In the genomic region with DNA sequence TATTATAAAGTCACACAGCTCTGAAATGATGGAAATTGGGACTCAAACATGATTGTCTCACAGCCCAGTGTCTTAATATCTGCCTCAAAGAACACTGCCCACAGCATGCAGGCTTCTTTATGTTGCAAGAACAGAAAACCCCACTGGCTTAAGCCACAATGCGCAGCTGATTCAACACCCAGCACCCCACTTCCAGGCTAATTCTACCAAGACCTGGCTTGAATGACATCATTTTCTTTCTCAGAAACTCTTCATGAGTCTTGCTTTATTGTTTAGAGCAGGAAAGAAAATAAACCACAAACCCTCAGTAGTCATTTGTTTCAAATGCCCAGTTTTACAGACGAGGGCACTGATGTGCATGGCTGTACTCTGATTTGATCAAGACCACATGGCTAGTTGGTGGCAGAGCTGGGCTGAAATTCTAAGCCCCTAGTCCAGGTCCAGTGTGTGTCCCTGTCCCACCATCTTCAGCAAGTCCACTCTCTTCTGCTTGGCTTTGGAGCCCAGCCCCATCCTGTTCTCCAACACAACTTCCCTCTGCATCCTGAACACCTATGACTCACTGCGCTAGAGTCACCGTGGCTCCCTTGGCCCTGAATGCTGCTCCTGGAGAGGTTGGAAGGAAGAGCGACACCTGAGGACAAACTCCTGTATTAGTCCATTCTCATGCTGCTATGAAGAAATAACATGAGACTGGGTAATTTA, we compare ENCODE assay signal across 9 cellular contexts. TPM values are rescaled to one million over a fixed set of nuclear protein-coding genes. Genes with fewer than 3 reads are reported as not detected.
A peak's percentile ranks its signal among the peaks of the same experiment; 100 is the strongest.
DNase-seq lines count a peak whose midpoint lies in the region; FAIRE-seq and TF ChIP-seq lines count a peak whose summit lies in the region.
"Had no signal": no experiment of that assay in that cellular context is flagged by ENCODE, and none has a peak within 500 bp of the region (broad histone marks: within the 10 kb centered on the region; RNA-seq: fewer than 3 reads in every experiment).

No MANE protein-coding gene starts in this region.

- H3K36me3 ChIP-seq in neural progenitor cell = no peaks in the 10 kb centered on the region

- no peak overlapping the region for H3K27ac ChIP-seq in neural progenitor cell

- H3K4me1 ChIP-seq in neural progenitor cell = peaks cover 57% of the 10 kb centered on the region

- H3K4me3 Mint-ChIP-seq in neural progenitor cell = no peak overlapping the region

- TF ChIP-seq CTCF in choroid plexus epithelial cell (conservative IDR thresholded peaks at IDR 0.05; ENCODE audit: low read depth, low read length) = peak; percentile 27
- TF ChIP-seq CTCF in neural progenitor cell (IDR thresholded peaks at IDR 0.05) = no peak

- no peak overlapping the region for H3K4me3 ChIP-seq in choroid plexus epithelial cell (ENCODE audit: low read depth, low read length)
- H3K4me3 ChIP-seq in neural progenitor cell = no peak overlapping the region

- no peak overlapping the region for H2AFZ ChIP-seq in neural progenitor cell (replicated peaks)

- H3K27ac Mint-ChIP-seq in neural progenitor cell = peak overlapping the region; percentile 3

- H3K36me3 Mint-ChIP-seq in neural progenitor cell = no peaks in the 10 kb centered on the region

- H4K20me1 ChIP-seq in neural progenitor cell (ENCODE audit: low read depth) = no peaks in the 10 kb centered on the region

- H3K4me1 Mint-ChIP-seq in neural progenitor cell = peaks cover 55% of the 10 kb centered on the region

- H3K9ac ChIP-seq in neural progenitor cell = no peak overlapping the region

- no peaks in the 10 kb centered on the region for H3K9me3 Mint-ChIP-seq in neural progenitor cell

- no peaks in the 10 kb centered on the region for H3K9me3 ChIP-seq in neural progenitor cell (ENCODE audit: low read depth)

- DNase-seq in DMS79 treated with DMSO at 0.1 percent for 48 hours (lab: John Stamatoyannopoulos, UW) = peak; percentile 90
- peak; percentile 29 for DNase-seq in RCC 7860 (ENCODE audit: low spot score)
- peak; percentile 99 for DNase-seq in choroid plexus epithelial cell (ENCODE audit: low read depth)
- no peak for DNase-seq in neural progenitor cell (ENCODE audit: low spot score)
- no peak for DNase-seq in DMS153 treated with DMSO at 0.1 percent for 48 hours (lab: John Stamatoyannopoulos, UW; ENCODE audit: unreplicated experiment)
- DNase-seq in NCI-H2029 treated with DMSO at 0.1 percent for 48 hours (lab: John Stamatoyannopoulos, UW) = no peak
- DNase-seq in hypothalamus (lab: John Stamatoyannopoulos, UW) = no peak
- no peak for DNase-seq in NCI-H1417 (lab: John Stamatoyannopoulos, UW)

- FAIRE-seq in RCC 7860 (lab: Jason Lieb, UNC) = no peak
- FAIRE-seq: islet of Langerhans had no signal

- no peak overlapping the region for H3K4me2 ChIP-seq in neural progenitor cell

- H3K27me3 ChIP-seq in neural progenitor cell = no peaks in the 10 kb centered on the region

- H3K79me2 ChIP-seq in neural progenitor cell (ENCODE audit: low read depth) = no peaks in the 10 kb centered on the region

- peaks cover 8% of the 10 kb centered on the region for H3K27me3 Mint-ChIP-seq in neural progenitor cell (ENCODE audit: insufficient read depth, low read depth)

- peaks cover 40% of the 10 kb centered on the region for H3F3A ChIP-seq in neural progenitor cell (ENCODE audit: low read depth)

RNA-seq across cellular contexts. Expression of a gene that starts 50.3 kb away (rescaled TPM):
- total RNA-seq in neural progenitor cell (ENCODE audit: low replicate concordance) = 486 and 664 TPM in 2 replicates

Comparison
In these comparisons a context has a peak if more than half of its experiments do, and no peak if none do; other contexts are left out.
1. DNase-seq: peak in DMS79 treated with DMSO at 0.1 percent for 48 hours (single experiment), RCC 7860 (single experiment) and choroid plexus epithelial cell (single experiment); none in neural progenitor cell (single experiment), DMS153 treated with DMSO at 0.1 percent for 48 hours (single experiment), NCI-H2029 treated with DMSO at 0.1 percent for 48 hours (single experiment), hypothalamus (0 of 51) and NCI-H1417 (0 of 3).